Comparison of ENCODE assay signal across 16 cellular contexts in genomic region chr7:30166841-30167235, GRCh38.
"Had no signal": no experiment of that assay in that cellular context is flagged by ENCODE, and none has a peak within 500 bp of the region (broad histone marks: within the 10 kb centered on the region; RNA-seq: fewer than 3 reads in every experiment).

No MANE protein-coding gene starts in this region.

- H3K27me3 ChIP-seq: colonic mucosa, right lobe of liver, spleen, upper lobe of right lung had no signal

- H3K4me3 ChIP-seq: colonic mucosa, psoas muscle, right lobe of liver, spleen, upper lobe of right lung had no signal

- H3K4me1 ChIP-seq: colonic mucosa had no signal

- H3K9me3 ChIP-seq: colonic mucosa, psoas muscle, right lobe of liver, spleen, upper lobe of right lung had no signal

- ATAC-seq: natural killer cell; psoas muscle; right lobe of liver; stimulated activated memory B cell treated with anti-CD40 and anti-IgM and Interleukin-4, amounts not matched to agents 10 μg/mL and 1 μg/mL and 100 μg/mL, for 72 hours; T-helper 17 cell had no signal

- H3K27ac ChIP-seq: colonic mucosa, psoas muscle, right lobe of liver, spleen, upper lobe of right lung had no signal

- FAIRE-seq: TTC549 had no signal

- DNase-seq: activated CD4-positive, alpha-beta T cell treated with anti-CD3 and anti-CD28 coated beads, Interleukin-2, amount 50 U/mL, for 4 hours; activated CD4-positive, CD25-positive, alpha-beta regulatory T cell treated with anti-CD3 and anti-CD28 coated beads, Interleukin-2, amount 50 U/mL, for 72 hours; activated effector memory CD4-positive, alpha-beta T cell treated with anti-CD3 and anti-CD28 coated beads, Interleukin-2, amount 50 U/mL, for 16 hours; activated T-cell treated with anti-CD3 and anti-CD28 coated beads, Interleukin-2, amount 50 U/mL, for 24 hours; effector memory CD4-positive, alpha-beta T cell; erythroblast; natural killer cell; psoas muscle; right lobe of liver; spleen; stimulated activated CD4-positive, alpha-beta T cell treated with anti-CD3 and anti-CD28 coated beads, Interleukin-1b, Interleukin-23, amount 100 ng/mL, for 48 hours; T-helper 17 cell; upper lobe of right lung had no signal

- H3K36me3 ChIP-seq: colonic mucosa, right lobe of liver, spleen, upper lobe of right lung had no signal
